Comparison of ENCODE assay signal across 8 cellular contexts in genomic region chr14:104794099-104794498, GRCh38. TPM values are rescaled to one million over a fixed set of nuclear protein-coding genes. Genes with fewer than 3 reads are reported as not detected.
DNase-seq lines count a peak whose midpoint lies in the region; ATAC-seq and TF ChIP-seq lines count a peak whose summit lies in the region.

No MANE protein-coding gene starts in this region.

- H3K4me3 ChIP-seq in GM23248 (peak overlapping the region; percentile 79), lung (peak overlapping the region; percentile 39), testis (peak overlapping the region; percentile 70 to 79)

- no peaks in the 10 kb centered on the region for H3K36me3 Mint-ChIP-seq in T-helper 17 cell (ENCODE audit: low read depth)

- TF ChIP-seq CTCF in 22Rv1 (IDR thresholded peaks at IDR 0.05): no peak
- no peak for TF ChIP-seq CTCF in lung (IDR thresholded peaks at IDR 0.05; ENCODE audit: control extremely low read depth, extremely low read depth)
- TF ChIP-seq CTCF in testis (IDR thresholded peaks at IDR 0.05): no peak

- H3K27me3 Mint-ChIP-seq in T-helper 17 cell: no peaks in the 10 kb centered on the region

- no peak overlapping the region for H2AFZ ChIP-seq in GM23248

- H3K9ac ChIP-seq in GM23248: peak overlapping the region; percentile 81

- intact Hi-C loops in testis (cut with DNase I; ENCODE audit: low total_unique reads): no loop called here

- H3K27ac ChIP-seq in 22Rv1 (peak overlapping the region; percentile 98), GM23248 (no peak overlapping the region), lung (ENCODE audit: low read depth in 1 of 2, low read length in 1 of 2) (peak overlapping the region in 1 of 2 donors; percentile 30), testis (peak overlapping the region in 1 of 2 donors; percentile 78)

- peak overlapping the region; percentile 96 for H3K4me2 ChIP-seq in GM23248 (ENCODE audit: unreplicated experiment)

- no peaks in the 10 kb centered on the region for H3K9me3 ChIP-seq in GM23248 (ENCODE audit: low read depth)
- no peaks in the 10 kb centered on the region for H3K9me3 ChIP-seq in T-helper 17 cell (ENCODE audit: control insufficient read depth, low read length, poor library complexity, severe bottlenecking)
- H3K9me3 ChIP-seq in lung (ENCODE audit: control insufficient read depth in 2 of 2, insufficient read depth in 1 of 2, low read length in 1 of 2): no peaks in the 10 kb centered on the region
- no peaks in the 10 kb centered on the region for H3K9me3 ChIP-seq in testis

- H3K36me3 ChIP-seq in GM23248 (ENCODE audit: low read depth) (no peaks in the 10 kb centered on the region), lung (ENCODE audit: control insufficient read depth in 2 of 2, insufficient read depth in 2 of 2, low read length in 2 of 2) (peaks cover 0 to 25% of the 10 kb centered on the region in 2 donors), testis (ENCODE audit: low read depth, missing control alignments) (no peaks in the 10 kb centered on the region)

- DNase-seq in GM23248 (peak; percentile 22), T-helper 17 cell (peak in 1 of 3 donors; percentile 23), dermis blood vessel endothelial cell (peak; percentile 67), lung (ENCODE audit: low spot score) (peak; percentile 66), testis (peak; percentile 62), G401 (ENCODE audit: low spot score) (no peak), NCI-H1048 (lab: John Stamatoyannopoulos, UW) (no peak)

- H3K4me3 Mint-ChIP-seq in T-helper 17 cell: peak overlapping the region; percentile 90

- peaks cover 58% of the 10 kb centered on the region for H3K79me2 ChIP-seq in GM23248 (ENCODE audit: insufficient read depth)

- ATAC-seq in T-helper 17 cell (no peak), lung (ENCODE audit: insufficient read depth, low FRiP score) (no peak)

- in situ Hi-C loops in GM23248 (cut with MboI): no loop called here
- in situ Hi-C loops in G401 (cut with HindIII; ENCODE audit: low sequenced_read_pairs): no loop called here

- H3K4me1 Mint-ChIP-seq in T-helper 17 cell: peaks cover 38% of the 10 kb centered on the region

- peaks cover 12% of the 10 kb centered on the region for H3F3A ChIP-seq in GM23248 (ENCODE audit: insufficient read depth)

- H3K9me2 ChIP-seq in GM23248 (ENCODE audit: insufficient read depth): no peaks in the 10 kb centered on the region

- H3K27me3 ChIP-seq in GM23248 (replicated peaks; ENCODE audit: insufficient read depth) (no peaks in the 10 kb centered on the region), lung (ENCODE audit: control insufficient read depth, insufficient read depth) (no peaks in the 10 kb centered on the region), testis (no peaks in the 10 kb centered on the region)

- TF ChIP-seq POLR2A in testis (IDR thresholded peaks at IDR 0.05): no peak

- peak overlapping the region; percentile 80 for H3K27ac Mint-ChIP-seq in T-helper 17 cell

- H3K4me1 ChIP-seq in GM23248 (ENCODE audit: insufficient read depth): peaks cover 16% of the 10 kb centered on the region
- H3K4me1 ChIP-seq in lung (ENCODE audit: control insufficient read depth in 2 of 2, insufficient read depth in 2 of 2, low read length in 2 of 2): peaks cover 12 to 34% of the 10 kb centered on the region in 2 donors
- H3K4me1 ChIP-seq in testis: peaks cover 48% of the 10 kb centered on the region

- WGBS in GM23248 (ENCODE audit: low coverage in 1 of 2, low lambda C conversion rate in 2 of 2, missing lambda C conversion rate in 2 of 2), 2 experiments: 39 to 42% methylated on average over 15 of the region's 15 CpGs
- 13 to 23% methylated on average over 15 of the region's 15 CpGs for WGBS in lung, 2 donors
- 2 to 28% methylated on average over 5 to 15 of the region's 15 CpGs for WGBS in testis, 2 donors

- H4K20me1 ChIP-seq in GM23248 (ENCODE audit: insufficient read depth): 0 out of 2 replicates have a peak, but pooled peaks cover 5% of the 10 kb centered on the region

RNA-seq across cellular contexts. Expression of gene AKT1, which starts 1.4 kb away (rescaled TPM):
- 154 and 164 TPM in 2 replicates for total RNA-seq in GM23248 (2014; rRNA removed; shearing (Covaris generic))
- 16.9 and 17.9 TPM in 2 replicates for polyA plus RNA-seq in GM23248 (2016; fragmentation: Nextera tagmentation; extraction: Ambion mirVana)
- total RNA-seq in T-helper 17 cell: 10 to 100 TPM; 72.4 to 77.2 TPM
- 163 and 236 TPM in 2 replicates for total RNA-seq in dermis blood vessel endothelial cell
- total RNA-seq in lung: 100 to 1,000 TPM; 161 to 224 TPM
- 100 to 1,000 TPM; 142 to 159 TPM for polyA plus RNA-seq in lung
- total RNA-seq in testis: 100 to 1,000 TPM; 106 to 125 TPM
- polyA plus RNA-seq in testis (ENCODE audit: insufficient read depth, low read depth, low replicate concordance): 68.2 TPM
- 220 and 224 TPM in 2 replicates for total RNA-seq in G401 (2014; rRNA removed; shearing (Covaris generic))

RNA-seq across cellular contexts. Expression of gene ZBTB42, which starts 6.8 kb away (rescaled TPM):
- 2.4 and 6.2 TPM in 2 replicates for total RNA-seq in GM23248 (2014; rRNA removed; shearing (Covaris generic))
- 0.56 and 0.75 TPM in 2 replicates for polyA plus RNA-seq in GM23248 (2016; fragmentation: Nextera tagmentation; extraction: Ambion mirVana)
- total RNA-seq in T-helper 17 cell: 1 to 10 TPM; 2.7 to 3.3 TPM
- total RNA-seq in dermis blood vessel endothelial cell: 5.1 and 7.0 TPM in 2 replicates
- total RNA-seq in lung: 10 to 100 TPM; 10.2 to 18.6 TPM
- polyA plus RNA-seq in lung: 10 to 100 TPM; 11.4 to 11.9 TPM
- 1 to 10 TPM; 6.1 to 8.4 TPM for total RNA-seq in testis
- polyA plus RNA-seq in testis (ENCODE audit: insufficient read depth, low read depth, low replicate concordance): 7.1 TPM
- total RNA-seq in G401 (2014; rRNA removed; shearing (Covaris generic)): 14.3 and 25.3 TPM in 2 replicates

RNA-seq across cellular contexts. Expression of gene SIVA1, which starts 41.2 kb away (rescaled TPM):
- 148 and 174 TPM in 2 replicates for total RNA-seq in GM23248 (2014; rRNA removed; shearing (Covaris generic))
- 132 and 141 TPM in 2 replicates for polyA plus RNA-seq in GM23248 (2016; fragmentation: Nextera tagmentation; extraction: Ambion mirVana)
- 10 to 100 TPM; 76.2 to 85.7 TPM for total RNA-seq in T-helper 17 cell
- total RNA-seq in dermis blood vessel endothelial cell: 115 and 214 TPM in 2 replicates
- total RNA-seq in lung: 10 to 100 TPM; 67.5 to 91.8 TPM
- 100 to 1,000 TPM; 164 to 212 TPM for polyA plus RNA-seq in lung
- total RNA-seq in testis: 100 to 1,000 TPM; 236 to 247 TPM
- 99.5 TPM for polyA plus RNA-seq in testis (ENCODE audit: insufficient read depth, low read depth, low replicate concordance)
- total RNA-seq in G401 (2014; rRNA removed; shearing (Covaris generic)): 207 and 294 TPM in 2 replicates

Comparison
In these comparisons a context has a peak if more than half of its experiments do, and no peak if none do; other contexts are left out.
1. DNase-seq: peak in GM23248 (single experiment), dermis blood vessel endothelial cell (single experiment), lung (single experiment) and testis (single experiment); none in G401 (single experiment) and NCI-H1048 (single experiment).
2. Peak in every context shown above with its lines, with median percentiles within 50 percentile points of each other: H3K4me3 ChIP-seq.